ENCODE assay signal across 19 cellular contexts in genomic region chr2:160401895-160402294, GRCh38.
DNase-seq lines count a peak whose midpoint lies in the region; FAIRE-seq and TF ChIP-seq lines count a peak whose summit lies in the region.
"Had no signal": no experiment of that assay in that cellular context is flagged by ENCODE, and none has a peak within 500 bp of the region (broad histone marks: within the 10 kb centered on the region; RNA-seq: fewer than 3 reads in every experiment).

No MANE protein-coding gene starts in this region.

- peaks cover 56 to 65% (median 63%) of the 10 kb centered on the region in 3 donors for H3K4me1 Mint-ChIP-seq in CD8-positive, alpha-beta memory T cell
- H3K4me1 Mint-ChIP-seq in HFFc6 (ENCODE audit: low read depth) (peaks cover 56% of the 10 kb centered on the region), nephron progenitor cell (peaks cover 54% of the 10 kb centered on the region)
- peaks cover 57% of the 10 kb centered on the region for H3K4me1 Mint-ChIP-seq in activated naive CD8-positive, alpha-beta T cell treated with anti-CD3 and anti-CD28 coated beads for 36 hours
- peaks cover 46% of the 10 kb centered on the region for H3K4me1 Mint-ChIP-seq in activated T-helper 2 cell treated with anti-CD3 and anti-CD28 coated beads, Interferon-gamma antibody, Interleukin-2, Interleukin-4, amounts not matched to agents 10 μg/mL and 5 μg/mL and 100 μg/mL, durations not matched to agents 14 hours and 24 hours and 36 hours (ENCODE audit: low read depth)

- H3K36me3 Mint-ChIP-seq in CD8-positive, alpha-beta memory T cell, result peaks cover 0 to 12% (median 0%) of the 10 kb centered on the region in 3 donors
- H3K36me3 Mint-ChIP-seq in HFFc6 (ENCODE audit: low read depth) (peaks cover 29% of the 10 kb centered on the region), nephron progenitor cell (ENCODE audit: low read depth) (no peaks in the 10 kb centered on the region)
- peaks cover 9% of the 10 kb centered on the region for H3K36me3 Mint-ChIP-seq in activated naive CD8-positive, alpha-beta T cell treated with anti-CD3 and anti-CD28 coated beads for 36 hours
- peaks cover 20% of the 10 kb centered on the region for H3K36me3 Mint-ChIP-seq in activated T-helper 2 cell treated with anti-CD3 and anti-CD28 coated beads, Interferon-gamma antibody, Interleukin-2, Interleukin-4, amounts not matched to agents 10 μg/mL and 5 μg/mL and 100 μg/mL, durations not matched to agents 14 hours and 24 hours and 36 hours (ENCODE audit: low read depth)

- no peaks in the 10 kb centered on the region for H3K9me3 ChIP-seq in CD8-positive, alpha-beta memory T cell (ENCODE audit: low read length)
- H3K9me3 ChIP-seq: gastrocnemius medialis had no signal

- H3K27me3 ChIP-seq in CD8-positive, alpha-beta memory T cell (ENCODE audit: insufficient read depth, low read length, poor library complexity, severe bottlenecking), result no peaks in the 10 kb centered on the region
- H3K27me3 ChIP-seq: gastrocnemius medialis had no signal

- POLR2A ChIA-PET in CD8-positive, alpha-beta memory T cell (lab: Charles Lee), result no interaction called here

- intact Hi-C loops in activated T-helper 2 cell treated with anti-CD3 and anti-CD28 coated beads, Interferon-gamma antibody, Interleukin-2, Interleukin-4, amounts not matched to agents 10 μg/mL and 5 μg/mL and 100 μg/mL, durations not matched to agents 14 hours and 24 hours and 36 hours (cut with micrococcal nuclease), result loop anchor here (10.0 kb wide), 1 partner anchor 687 kb away; the partner anchor contains the start of gene MARCHF7

- peak overlapping the region in 7 of 8 donors; percentile 23 to 88 (median 55) for H3K27ac Mint-ChIP-seq in CD8-positive, alpha-beta memory T cell
- H3K27ac Mint-ChIP-seq in HFFc6 (peak overlapping the region; percentile 50), nephron progenitor cell (no peak overlapping the region)
- peak overlapping the region; percentile 16 for H3K27ac Mint-ChIP-seq in activated naive CD8-positive, alpha-beta T cell treated with anti-CD3 and anti-CD28 coated beads for 36 hours
- no peak overlapping the region for H3K27ac Mint-ChIP-seq in activated T-helper 2 cell treated with anti-CD3 and anti-CD28 coated beads, Interferon-gamma antibody, Interleukin-2, Interleukin-4, amounts not matched to agents 10 μg/mL and 5 μg/mL and 100 μg/mL, durations not matched to agents 14 hours and 24 hours and 36 hours
- H3K27ac Mint-ChIP-seq: activated T-helper 1 cell treated with anti-CD3 and anti-CD28 coated beads, Interleukin-12 subunit alpha, Interleukin-12 subunit beta, Interleukin-2, Interleukin-4 antibody, amounts not matched to agents 30 ng/mL and 10 ng/mL and 1 ng/mL, durations not matched to agents 14 hours and 24 hours and 36 hours had no signal

- no peak for DNase-seq in CD8-positive, alpha-beta memory T cell
- DNase-seq in HFFc6 (no peak), nephron progenitor cell (peak; percentile 22), NCI-H1694 (lab: John Stamatoyannopoulos, UW) (no peak), NOMO-1 (lab: John Stamatoyannopoulos, UW; ENCODE audit: unreplicated experiment in 2 of 2) (no peak), HTR-8/SVneo (ENCODE audit: insufficient read length, low spot score) (no peak)
- no peak for DNase-seq in activated naive CD8-positive, alpha-beta T cell treated with anti-CD3 and anti-CD28 coated beads for 36 hours
- DNase-seq in activated T-helper 2 cell treated with anti-CD3 and anti-CD28 coated beads, Interferon-gamma antibody, Interleukin-2, Interleukin-4, amounts not matched to agents 10 μg/mL and 5 μg/mL and 100 μg/mL, durations not matched to agents 14 hours and 24 hours and 36 hours (ENCODE audit: low spot score), result no peak
- DNase-seq: activated CD4-positive, alpha-beta T cell treated with anti-CD3 and anti-CD28 coated beads, Interleukin-2, amount 50 U/mL, for 1 hour; gastrocnemius medialis; NCI-H1105; retina; stimulated activated CD4-positive, alpha-beta T cell treated with anti-CD3 and anti-CD28 coated beads, Interleukin-4, amount 100 ng/mL, for 1 hour; stimulated activated naive CD4-positive, alpha-beta T cell; T-cell had no signal

- CTCF ChIA-PET in CD8-positive, alpha-beta memory T cell (lab: Charles Lee), result interaction anchor here (1.4 kb wide), 1 partner anchor 75 kb away, joined by 3 read pairs; no protein-coding TSS in a partner anchor

- H3K4me3 ChIP-seq in CD8-positive, alpha-beta memory T cell (ENCODE audit: low read length), result no peak overlapping the region
- H3K4me3 ChIP-seq: gastrocnemius medialis had no signal

- H3K9me3 Mint-ChIP-seq in CD8-positive, alpha-beta memory T cell, result no peaks in the 10 kb centered on the region
- H3K9me3 Mint-ChIP-seq in HFFc6, result no peaks in the 10 kb centered on the region
- H3K9me3 Mint-ChIP-seq in activated naive CD8-positive, alpha-beta T cell treated with anti-CD3 and anti-CD28 coated beads for 36 hours, result no peaks in the 10 kb centered on the region
- no peaks in the 10 kb centered on the region for H3K9me3 Mint-ChIP-seq in nephron progenitor cell
- no peaks in the 10 kb centered on the region for H3K9me3 Mint-ChIP-seq in activated T-helper 2 cell treated with anti-CD3 and anti-CD28 coated beads, Interferon-gamma antibody, Interleukin-2, Interleukin-4, amounts not matched to agents 10 μg/mL and 5 μg/mL and 100 μg/mL, durations not matched to agents 14 hours and 24 hours and 36 hours
- H3K9me3 Mint-ChIP-seq: activated T-helper 1 cell treated with anti-CD3 and anti-CD28 coated beads, Interleukin-12 subunit alpha, Interleukin-12 subunit beta, Interleukin-2, Interleukin-4 antibody, amounts not matched to agents 30 ng/mL and 10 ng/mL and 1 ng/mL, durations not matched to agents 14 hours and 24 hours and 36 hours; CD14-positive monocyte; T-cell had no signal

- no peaks in the 10 kb centered on the region for H3K36me3 ChIP-seq in CD8-positive, alpha-beta memory T cell (ENCODE audit: insufficient read depth, low read length)
- H3K36me3 ChIP-seq: gastrocnemius medialis had no signal

- TF ChIP-seq CTCF in HFFc6 (IDR thresholded peaks at IDR 0.05), result no peak
- TF ChIP-seq CTCF in nephron progenitor cell (IDR thresholded peaks at IDR 0.05), result no peak

- H3K4me1 ChIP-seq in CD8-positive, alpha-beta memory T cell (ENCODE audit: insufficient read depth, low read length), result peaks cover 89% of the 10 kb centered on the region

- H3K27ac ChIP-seq in CD8-positive, alpha-beta memory T cell (ENCODE audit: low read depth, low read length), result no peak overlapping the region
- H3K27ac ChIP-seq: gastrocnemius medialis had no signal

- no peaks in the 10 kb centered on the region for H3K27me3 Mint-ChIP-seq in CD8-positive, alpha-beta memory T cell
- H3K27me3 Mint-ChIP-seq in HFFc6 (ENCODE audit: insufficient read depth) (no peaks in the 10 kb centered on the region; the same call in 1 of the 2 replicates), nephron progenitor cell (ENCODE audit: low read depth, poor library complexity) (no peaks in the 10 kb centered on the region)
- H3K27me3 Mint-ChIP-seq in activated naive CD8-positive, alpha-beta T cell treated with anti-CD3 and anti-CD28 coated beads for 36 hours, result no peaks in the 10 kb centered on the region
- H3K27me3 Mint-ChIP-seq in activated T-helper 2 cell treated with anti-CD3 and anti-CD28 coated beads, Interferon-gamma antibody, Interleukin-2, Interleukin-4, amounts not matched to agents 10 μg/mL and 5 μg/mL and 100 μg/mL, durations not matched to agents 14 hours and 24 hours and 36 hours (ENCODE audit: low read depth), result no peaks in the 10 kb centered on the region
- H3K27me3 Mint-ChIP-seq: T-cell had no signal

- H3K4me3 Mint-ChIP-seq in CD8-positive, alpha-beta memory T cell, result peak overlapping the region; percentile 2 to 62 (median 17)
- peak overlapping the region; percentile 42 for H3K4me3 Mint-ChIP-seq in HFFc6
- no peak overlapping the region for H3K4me3 Mint-ChIP-seq in activated naive CD8-positive, alpha-beta T cell treated with anti-CD3 and anti-CD28 coated beads for 36 hours
- H3K4me3 Mint-ChIP-seq in nephron progenitor cell, result no peak overlapping the region
- no peak overlapping the region for H3K4me3 Mint-ChIP-seq in activated T-helper 2 cell treated with anti-CD3 and anti-CD28 coated beads, Interferon-gamma antibody, Interleukin-2, Interleukin-4, amounts not matched to agents 10 μg/mL and 5 μg/mL and 100 μg/mL, durations not matched to agents 14 hours and 24 hours and 36 hours (ENCODE audit: low read depth)
- H3K4me3 Mint-ChIP-seq: activated T-helper 1 cell treated with anti-CD3 and anti-CD28 coated beads, Interleukin-12 subunit alpha, Interleukin-12 subunit beta, Interleukin-2, Interleukin-4 antibody, amounts not matched to agents 30 ng/mL and 10 ng/mL and 1 ng/mL, durations not matched to agents 14 hours and 24 hours and 36 hours; CD14-positive monocyte; T-cell had no signal

- FAIRE-seq in HTR-8/SVneo (lab: Jason Lieb, UNC), result no peak
- FAIRE-seq: bronchial epithelial cell, GM18507 had no signal

Comparison
In these comparisons a context has a peak if more than half of its experiments do, and no peak if none do; other contexts are left out.
1. H3K27ac Mint-ChIP-seq: peak in CD8-positive, alpha-beta memory T cell (7 of 8), HFFc6 (single experiment) and activated naive CD8-positive, alpha-beta T cell treated with anti-CD3 and anti-CD28 coated beads for 36 hours (single experiment); none in nephron progenitor cell (single experiment) and activated T-helper 2 cell treated with anti-CD3 and anti-CD28 coated beads, Interferon-gamma antibody, Interleukin-2, Interleukin-4, amounts not matched to agents 10 μg/mL and 5 μg/mL and 100 μg/mL, durations not matched to agents 14 hours and 24 hours and 36 hours (single experiment).
2. H3K4me3 Mint-ChIP-seq: peak in CD8-positive, alpha-beta memory T cell (7 of 7) and HFFc6 (single experiment); none in activated naive CD8-positive, alpha-beta T cell treated with anti-CD3 and anti-CD28 coated beads for 36 hours (single experiment), nephron progenitor cell (single experiment) and activated T-helper 2 cell treated with anti-CD3 and anti-CD28 coated beads, Interferon-gamma antibody, Interleukin-2, Interleukin-4, amounts not matched to agents 10 μg/mL and 5 μg/mL and 100 μg/mL, durations not matched to agents 14 hours and 24 hours and 36 hours (single experiment).